17 cellular contexts compared by ENCODE assay signal in genomic region chr3:36512561-36512960, GRCh38.
"Had no signal": no experiment of that assay in that cellular context is flagged by ENCODE, and none has a peak within 500 bp of the region (broad histone marks: within the 10 kb centered on the region; RNA-seq: fewer than 3 reads in every experiment).

No MANE protein-coding gene starts in this region.

- H3K36me3 ChIP-seq: MG63 had no signal

- DNase-seq: Karpas-422, KG1, MG63, NCI-H1092, NCI-H1105 treated with DMSO at 0.1 percent for 48 hours, NCI-H1417 treated with DMSO at 0.1 percent for 48 hours, NCI-H187, NCI-H2029, NCI-H2081 treated with DMSO at 0.1 percent for 48 hours, NCI-H2171, NCI-H226, NCI-H510A, NCI-H524 treated with DMSO at 0.1 percent for 48 hours, NCI-H69, NCI-H774, RPMI8226, SHP77 had no signal

- H3K9me3 ChIP-seq: MG63 had no signal

- H3K27me3 ChIP-seq: MG63 had no signal

- H3K4me3 ChIP-seq: MG63 had no signal
